8 cellular contexts compared by ENCODE assay signal in the genomic region with DNA sequence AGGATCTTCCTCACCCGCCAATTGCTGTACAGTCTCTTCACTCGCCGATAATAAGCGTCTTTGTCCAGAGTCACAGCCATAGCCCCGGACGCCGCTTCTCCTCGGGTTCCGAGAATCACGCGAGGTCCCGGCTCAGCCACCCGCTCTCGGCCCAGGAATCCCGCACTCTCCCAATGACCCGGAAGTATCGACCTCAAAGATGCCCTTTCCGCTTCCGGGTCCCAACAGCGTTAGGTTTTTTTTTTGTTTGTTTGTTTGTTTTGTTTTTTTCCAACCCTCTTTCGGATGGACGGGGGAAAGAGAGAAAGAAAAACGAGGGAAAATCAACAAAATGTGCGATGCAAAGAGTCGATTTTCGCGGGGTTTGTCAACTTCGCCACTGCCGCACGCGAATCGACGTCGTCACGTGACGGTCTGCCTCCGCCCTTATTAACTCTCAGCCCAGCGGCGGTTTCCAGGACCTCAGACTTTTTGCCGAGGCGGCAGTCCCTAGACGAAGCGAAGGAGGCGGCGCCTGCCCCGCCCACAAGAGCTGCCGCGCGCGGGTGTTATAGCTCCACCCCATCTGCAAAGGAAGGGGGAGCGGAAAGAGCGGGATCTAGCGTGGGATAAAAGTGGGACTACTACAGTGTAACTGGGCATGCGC. TPM values are rescaled to one million over a fixed set of nuclear protein-coding genes. Genes with fewer than 3 reads are reported as not detected.
A peak's percentile ranks its signal among the peaks of the same experiment; 100 is the strongest.
DNase-seq lines count a peak whose midpoint lies in the region; ATAC-seq and TF ChIP-seq lines count a peak whose summit lies in the region.

SUPT16H (minus strand) TSS at position 172 of the 646 bp plus-strand sequence; CDS start at position 80, 92 bp downstream.

- H3K79me2 ChIP-seq in trophoblast cell (ENCODE audit: control insufficient read depth, insufficient read depth, low read length, poor library complexity) = peaks cover 15% of the 10 kb centered on the region

- peaks cover 9% of the 10 kb centered on the region for H3K79me1 ChIP-seq in trophoblast cell (ENCODE audit: low read length)

- H3K9me3 ChIP-seq in adipocyte (ENCODE audit: control insufficient read depth, low read length) = no peaks in the 10 kb centered on the region
- no peaks in the 10 kb centered on the region for H3K9me3 ChIP-seq in cardiac muscle cell (ENCODE audit: low read depth)
- H3K9me3 ChIP-seq in trophoblast cell (ENCODE audit: insufficient read depth, low read depth, low read length) = no peaks in the 10 kb centered on the region
- no peaks in the 10 kb centered on the region for H3K9me3 ChIP-seq in transverse colon

- H3K27ac ChIP-seq in cardiac muscle cell (peak within 1 kb of the TSS; percentile 97), trophoblast cell (ENCODE audit: low read depth, low read length) (peak within 1 kb of the TSS; percentile 92), transverse colon (peak within 1 kb of the TSS; percentile 92 to 96 (median 94))

- H4K12ac ChIP-seq in trophoblast cell (ENCODE audit: low read depth, low read length) = peak within 1 kb of the TSS; percentile 93

- H3K23ac ChIP-seq in trophoblast cell (ENCODE audit: low read length) = no peak within 1 kb of the TSS

- peak within 1 kb of the TSS; percentile 93 for H3K4ac ChIP-seq in trophoblast cell (ENCODE audit: low read depth, low read length)

- peaks cover 20% of the 10 kb centered on the region for H3K4me1 ChIP-seq in adipocyte (ENCODE audit: control insufficient read depth, insufficient read depth, low read length)
- H3K4me1 ChIP-seq in cardiac muscle cell (ENCODE audit: low read depth) = peaks cover 7% of the 10 kb centered on the region
- H3K4me1 ChIP-seq in trophoblast cell (ENCODE audit: control insufficient read depth in 1 of 2, insufficient read depth in 2 of 2, low read length in 2 of 2) = no peaks in the 10 kb centered on the region
- H3K4me1 ChIP-seq in transverse colon = peaks cover 11 to 27% (median 16%) of the 10 kb centered on the region in 4 donors

- no peaks in the 10 kb centered on the region for H3K27me3 ChIP-seq in adipocyte (replicated peaks; ENCODE audit: control insufficient read depth, insufficient read depth, low read length)
- no peaks in the 10 kb centered on the region for H3K27me3 ChIP-seq in cardiac muscle cell
- no peaks in the 10 kb centered on the region for H3K27me3 ChIP-seq in trophoblast cell (ENCODE audit: insufficient read depth, low read length)
- no peaks in the 10 kb centered on the region for H3K27me3 ChIP-seq in transverse colon

- peak within 1 kb of the TSS; percentile 94 for H2AFZ ChIP-seq in trophoblast cell (ENCODE audit: insufficient read depth, low read length, poor library complexity)

- peak within 1 kb of the TSS; percentile 82 for H3K18ac ChIP-seq in trophoblast cell (ENCODE audit: low read length)

- TF ChIP-seq CTCF in GM12875 (IDR thresholded peaks at IDR 0.05; ENCODE audit: borderline replicate concordance, insufficient read depth, low read depth, low read length) (no peak), cardiac muscle cell (IDR thresholded peaks at IDR 0.05; ENCODE audit: low read depth, low read length) (no peak), transverse colon (IDR thresholded peaks at IDR 0.05) (peak in 2 of 5 experiments; percentile 21 to 22)

- no peak for TF ChIP-seq EP300 in transverse colon (IDR thresholded peaks at IDR 0.05; ENCODE audit: low read depth)

- peak within 1 kb of the TSS; percentile 96 for H3K9ac ChIP-seq in adipocyte (ENCODE audit: low read length)
- H3K9ac ChIP-seq in trophoblast cell (ENCODE audit: low read length) = peak within 1 kb of the TSS; percentile 89

- no peak within 1 kb of the TSS for H2BK12ac ChIP-seq in trophoblast cell (ENCODE audit: low read length)

- peak; percentile 97 for ATAC-seq in HG02798 (IDR thresholded peaks at IDR 0.05; ENCODE audit: poor library complexity, unreplicated experiment)

- peak within 1 kb of the TSS; percentile 87 for H2BK5ac ChIP-seq in trophoblast cell (ENCODE audit: low read depth, low read length, poor library complexity)

- H4K8ac ChIP-seq in trophoblast cell (ENCODE audit: low read depth, low read length) = peak within 1 kb of the TSS; percentile 96

- no CpG with 5 or more reads among the region's 54 CpGs for WGBS in trophoblast cell (ENCODE audit: extremely low coverage, insufficient coverage, insufficient read length)
- WGBS in transverse colon (ENCODE audit: low coverage in 1 of 2), 2 donors = 0% methylated on average over 7 to 52 of the region's 54 CpGs

- H3K4me2 ChIP-seq in trophoblast cell (ENCODE audit: low read length) = peak within 1 kb of the TSS; percentile 95

- peaks cover 36% of the 10 kb centered on the region for H3K36me3 ChIP-seq in adipocyte (ENCODE audit: control insufficient read depth, insufficient read depth, low read length, severe bottlenecking)
- peaks cover 28% of the 10 kb centered on the region for H3K36me3 ChIP-seq in cardiac muscle cell
- peaks cover 17 to 22% of the 10 kb centered on the region in 2 experiments for H3K36me3 ChIP-seq in trophoblast cell (ENCODE audit: control insufficient read depth in 1 of 2, insufficient read depth in 2 of 2, low read length in 2 of 2)
- peaks cover 0 to 14% (median 5%) of the 10 kb centered on the region in 4 donors for H3K36me3 ChIP-seq in transverse colon

- H3K4me3 ChIP-seq in GM12875 (ENCODE audit: low read depth, low read length) (peak within 1 kb of the TSS; percentile 55), adipocyte (ENCODE audit: low read length) (peak within 1 kb of the TSS; percentile 98), cardiac muscle cell (peak within 1 kb of the TSS; percentile 88), trophoblast cell (ENCODE audit: low read depth, low read length) (peak within 1 kb of the TSS; percentile 93), transverse colon (peak within 1 kb of the TSS; percentile 67 to 97 (median 82))

- peak within 1 kb of the TSS; percentile 78 for H3K14ac ChIP-seq in trophoblast cell (ENCODE audit: low read length)

- H4K91ac ChIP-seq in trophoblast cell (ENCODE audit: low read depth, low read length) = peak within 1 kb of the TSS; percentile 78

- H2BK120ac ChIP-seq in trophoblast cell (ENCODE audit: insufficient read depth, low read length, poor library complexity) = peak within 1 kb of the TSS; percentile 87

- TF ChIP-seq POLR2A in transverse colon (IDR thresholded peaks at IDR 0.05) = peak; percentile 72

- H2AK5ac ChIP-seq in trophoblast cell (ENCODE audit: low read length) = peak within 1 kb of the TSS; percentile 31

- in situ Hi-C loops in transverse colon (cut with MboI; ENCODE audit: low pct_ligation_motif_present in 1 of 4, low pct_unique_long_range_greater_than_20kb in 1 of 4, low sequenced_read_pairs in 3 of 4) = loop anchor here in 2 of 4 donors (10.0 to 25.0 kb wide), 2 partner anchors 129 to 147 kb away; no protein-coding TSS in a partner anchor

- DNase-seq in NCI-H1436 (lab: John Stamatoyannopoulos, UW) (peak; percentile 94), T follicular helper cell (ENCODE audit: low read depth) (peak; percentile 91), adipocyte (ENCODE audit: low read depth) (peak; percentile 99), cardiac muscle cell (ENCODE audit: low read depth in 1 of 2, low spot score in 1 of 2) (peak; percentile 97 to 98), trophoblast cell (peak; percentile 96 to 98), transverse colon (peak; percentile 97)

- intact Hi-C loops in transverse colon (cut with DNase I; ENCODE audit: low total_unique reads) = no loop called here

RNA-seq across cellular contexts. Expression of gene SUPT16H, which starts in this region (rescaled TPM):
- 42.5 and 61.2 TPM in 2 replicates for total RNA-seq in cardiac muscle cell
- polyA plus RNA-seq in cardiac muscle cell = 61.7 and 86.0 TPM in 2 replicates
- 68.9 and 73.1 TPM in 2 replicates for polyA plus RNA-seq in trophoblast cell (2013)
- total RNA-seq in transverse colon = 10 to 100 TPM; 21.5 to 43.5 (median 36.4) TPM

Comparison
In these comparisons a context has a peak if more than half of its experiments do, and no peak if none do; other contexts are left out.
1. Peak in every context shown above with its lines: DNase-seq, ATAC-seq, H3K4me3 ChIP-seq and H3K27ac ChIP-seq.